In genomic region chr2:9258501-9258900, GRCh38 we compare ENCODE assay signal across 1 cellular context.
TF ChIP-seq lines count a peak whose summit lies in the region.

No MANE protein-coding gene starts in this region.

TF ChIP-seq in WTC11, 78 proteins besides CTCF, POLR2A, EP300 and RAD21 (continued from another document):
- TF ChIP-seq, protein P1, sequence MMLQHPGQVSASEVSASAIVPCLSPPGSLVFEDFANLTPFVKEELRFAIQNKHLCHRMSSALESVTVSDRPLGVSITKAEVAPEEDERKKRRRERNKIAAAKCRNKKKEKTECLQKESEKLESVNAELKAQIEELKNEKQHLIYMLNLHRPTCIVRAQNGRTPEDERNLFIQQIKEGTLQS (CRISPR knock-in tag; conservative IDR thresholded peaks at IDR 0.05): no peak
